ENCODE assay signal across 16 cellular contexts in the genomic region with DNA sequence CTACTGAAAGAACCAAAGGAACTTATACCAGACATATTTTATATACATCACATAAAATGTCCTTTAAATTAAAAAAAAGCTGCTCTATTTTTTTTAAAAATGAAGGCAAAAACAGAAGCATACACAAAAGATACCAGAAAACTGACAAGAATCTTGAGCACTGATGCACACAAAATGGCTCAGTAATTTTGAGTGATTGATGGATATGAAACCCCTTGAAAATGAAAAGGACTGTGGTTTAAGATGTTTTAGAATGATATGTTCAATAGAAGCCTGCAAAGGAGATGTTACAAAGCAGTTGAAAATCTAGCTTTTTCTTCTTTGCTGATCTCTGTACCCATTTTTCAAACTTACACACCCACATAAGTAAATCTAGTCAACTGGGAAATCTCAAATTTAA. TPM values are rescaled to one million over a fixed set of nuclear protein-coding genes. Genes with fewer than 3 reads are reported as not detected.
DNase-seq lines count a peak whose midpoint lies in the region; ATAC-seq and TF ChIP-seq lines count a peak whose summit lies in the region.
"Had no signal": no experiment of that assay in that cellular context is flagged by ENCODE, and none has a peak within 500 bp of the region (broad histone marks: within the 10 kb centered on the region; RNA-seq: fewer than 3 reads in every experiment).

No MANE protein-coding gene starts in this region.

- H3K4me3 ChIP-seq in GM23248: no peak overlapping the region
- no peak overlapping the region for H3K4me3 ChIP-seq in SU-DHL-6 (ENCODE audit: insufficient read depth, low read length, poor library complexity, severe bottlenecking)
- H3K4me3 ChIP-seq: upper lobe of right lung had no signal

- H4K20me1 ChIP-seq in GM23248 (ENCODE audit: insufficient read depth) (no peaks in the 10 kb centered on the region), SU-DHL-6 (ENCODE audit: low read depth, low read length) (0 out of 2 replicates have a peak, but pooled peaks cover 15% of the 10 kb centered on the region)

- POLR2A ChIA-PET in activated CD4-positive, alpha-beta T cell treated with anti-CD3 and anti-CD28 coated beads, Interleukin-2, amount 10 ng/mL, durations not matched to agents 7 days and 5 days (lab: Charles Lee): no interaction called here

- H2AFZ ChIP-seq in GM23248 (no peak overlapping the region), SU-DHL-6 (ENCODE audit: low read depth, low read length, severe bottlenecking) (no peak overlapping the region)

- H3K27me3 Mint-ChIP-seq in activated CD4-positive, alpha-beta T cell treated with anti-CD3 and anti-CD28 coated beads, Interleukin-2, amount 10 ng/mL, durations not matched to agents 7 days and 5 days: peaks cover 2% of the 10 kb centered on the region
- H3K27me3 Mint-ChIP-seq in mesothelial cell of epicardium (ENCODE audit: low read depth): no peaks in the 10 kb centered on the region

- ATAC-seq in GM19395 (IDR thresholded peaks at IDR 0.05; ENCODE audit: unreplicated experiment): no peak
- ATAC-seq: upper lobe of right lung had no signal

- H3K36me3 Mint-ChIP-seq in activated CD4-positive, alpha-beta T cell treated with anti-CD3 and anti-CD28 coated beads, Interleukin-2, amount 10 ng/mL, durations not matched to agents 7 days and 5 days (ENCODE audit: low read depth): peaks cover 20% of the 10 kb centered on the region
- peaks cover 3% of the 10 kb centered on the region for H3K36me3 Mint-ChIP-seq in mesothelial cell of epicardium

- H3K36me3 ChIP-seq in GM23248 (ENCODE audit: low read depth): peaks cover 8% of the 10 kb centered on the region; the same call in 1 of the 2 replicates
- peaks cover 9% of the 10 kb centered on the region for H3K36me3 ChIP-seq in SU-DHL-6 (ENCODE audit: low read length)
- H3K36me3 ChIP-seq: upper lobe of right lung had no signal

- peak overlapping the region; percentile 44 for H3K4me3 Mint-ChIP-seq in activated CD4-positive, alpha-beta T cell treated with anti-CD3 and anti-CD28 coated beads, Interleukin-2, amount 10 ng/mL, durations not matched to agents 7 days and 5 days
- peak overlapping the region; percentile 17 for H3K4me3 Mint-ChIP-seq in mesothelial cell of epicardium

- CTCF ChIA-PET in activated CD4-positive, alpha-beta T cell treated with anti-CD3 and anti-CD28 coated beads, Interleukin-2, amount 10 ng/mL, durations not matched to agents 7 days and 5 days (lab: Charles Lee): interaction anchor here (1.4 to 1.8 kb wide), 2 partner anchors 8 to 39 kb away, joined by 5 to 7 read pairs; no protein-coding TSS in a partner anchor

- H3K9me3 ChIP-seq in GM23248 (ENCODE audit: low read depth): no peaks in the 10 kb centered on the region
- H3K9me3 ChIP-seq in SU-DHL-6 (ENCODE audit: insufficient read depth, low read length): no peaks in the 10 kb centered on the region
- H3K9me3 ChIP-seq: Caco-2, upper lobe of right lung had no signal

- H3K4me2 ChIP-seq in GM23248 (ENCODE audit: unreplicated experiment) (peak overlapping the region; percentile 87), SU-DHL-6 (ENCODE audit: low read depth, low read length, poor library complexity, severe bottlenecking) (peak overlapping the region; percentile 97)

- H3F3A ChIP-seq in GM23248 (ENCODE audit: insufficient read depth): peaks cover 12% of the 10 kb centered on the region
- peaks cover 10% of the 10 kb centered on the region for H3F3A ChIP-seq in SU-DHL-6 (ENCODE audit: insufficient read depth)

- no peak overlapping the region for H3K27ac ChIP-seq in GM23248
- no peak overlapping the region for H3K27ac ChIP-seq in SU-DHL-6 (ENCODE audit: low read depth, low read length)
- H3K27ac ChIP-seq: upper lobe of right lung had no signal

- H3K4me1 ChIP-seq in GM23248 (ENCODE audit: insufficient read depth): peaks cover 22% of the 10 kb centered on the region

- no peaks in the 10 kb centered on the region for H3K9me3 Mint-ChIP-seq in activated CD4-positive, alpha-beta T cell treated with anti-CD3 and anti-CD28 coated beads, Interleukin-2, amount 10 ng/mL, durations not matched to agents 7 days and 5 days
- no peaks in the 10 kb centered on the region for H3K9me3 Mint-ChIP-seq in mesothelial cell of epicardium

- DNase-seq in activated CD4-positive, alpha-beta T cell treated with anti-CD3 and anti-CD28 coated beads, Interleukin-2, amount 10 ng/mL, durations not matched to agents 7 days and 5 days: no peak
- no peak for DNase-seq in activated CD4-positive, alpha-beta T cell treated with anti-CD3 and anti-CD28 coated beads, Interleukin-2, amount 50 U/mL, for 48 hours
- DNase-seq in GM23248 (no peak), mesothelial cell of epicardium (ENCODE audit: low spot score in 2 of 2, unreplicated experiment in 2 of 2) (no peak), HCEC 1CT (no peak), NCI-H2107 (lab: John Stamatoyannopoulos, UW) (no peak)
- DNase-seq: Caco-2; islet precursor cell; mesendoderm; NCI-H2029 treated with DMSO at 0.1 percent for 48 hours; NCI-H774; occipital lobe; stimulated activated CD4-positive, alpha-beta T cell treated with anti-CD3 and anti-CD28 coated beads, Interleukin-4, amount 100 ng/mL, for 4 hours; upper lobe of right lung had no signal

- H3K27ac Mint-ChIP-seq in activated CD4-positive, alpha-beta T cell treated with anti-CD3 and anti-CD28 coated beads, Interleukin-2, amount 10 ng/mL, durations not matched to agents 7 days and 5 days: peak overlapping the region; percentile 50
- H3K27ac Mint-ChIP-seq in mesothelial cell of epicardium: peak overlapping the region; percentile 30

- peaks cover 47% of the 10 kb centered on the region for H3K4me1 Mint-ChIP-seq in activated CD4-positive, alpha-beta T cell treated with anti-CD3 and anti-CD28 coated beads, Interleukin-2, amount 10 ng/mL, durations not matched to agents 7 days and 5 days
- H3K4me1 Mint-ChIP-seq in mesothelial cell of epicardium: peaks cover 38% of the 10 kb centered on the region

- peaks cover 73% of the 10 kb centered on the region for H3K79me2 ChIP-seq in GM23248 (ENCODE audit: insufficient read depth)
- H3K79me2 ChIP-seq in SU-DHL-6 (ENCODE audit: insufficient read depth, low read length): peaks cover 63% of the 10 kb centered on the region

- H3K9me2 ChIP-seq in GM23248 (ENCODE audit: insufficient read depth) (no peaks in the 10 kb centered on the region), SU-DHL-6 (replicated peaks; ENCODE audit: insufficient read depth, low read length) (no peaks in the 10 kb centered on the region)

- no peak for TF ChIP-seq CTCF in SU-DHL-6 (IDR thresholded peaks at IDR 0.05; ENCODE audit: insufficient read depth, low read length, poor library complexity, severe bottlenecking)
- no peak for TF ChIP-seq CTCF in mesothelial cell of epicardium (IDR thresholded peaks at IDR 0.05; ENCODE audit: unreplicated experiment)

- in situ Hi-C loops in GM23248 (cut with MboI): no loop called here

- H3K9ac ChIP-seq in GM23248 (no peak overlapping the region), SU-DHL-6 (ENCODE audit: low read length) (no peak overlapping the region)

- H3K27me3 ChIP-seq in GM23248 (replicated peaks; ENCODE audit: insufficient read depth) (no peaks in the 10 kb centered on the region), SU-DHL-6 (ENCODE audit: low read length) (no peaks in the 10 kb centered on the region)
- H3K27me3 ChIP-seq: upper lobe of right lung had no signal

RNA-seq across cellular contexts. Expression of gene C16orf87, which starts 2.7 kb away (rescaled TPM):
- total RNA-seq in activated CD4-positive, alpha-beta T cell treated with anti-CD3 and anti-CD28 coated beads, Interleukin-2, amount 10 ng/mL, durations not matched to agents 7 days and 5 days: 10 to 100 TPM; 10.3 to 11.2 TPM
- total RNA-seq in GM23248 (2014; rRNA removed; shearing (Covaris generic)): 4.6 and 7.9 TPM in 2 replicates
- polyA plus RNA-seq in GM23248 (2016; fragmentation: Nextera tagmentation; extraction: Ambion mirVana): 17.4 and 17.6 TPM in 2 replicates
- total RNA-seq in mesothelial cell of epicardium: 28.2 to 29.5 TPM (median 28.6 TPM) in 3 replicates

RNA-seq across cellular contexts. Expression of gene GPT2, which starts 55.9 kb away (rescaled TPM):
- 1 to 10 TPM; 3.9 to 4.0 TPM for total RNA-seq in activated CD4-positive, alpha-beta T cell treated with anti-CD3 and anti-CD28 coated beads, Interleukin-2, amount 10 ng/mL, durations not matched to agents 7 days and 5 days
- 33.7 and 65.3 TPM in 2 replicates for total RNA-seq in GM23248 (2014; rRNA removed; shearing (Covaris generic))
- 26.9 and 32.0 TPM in 2 replicates for polyA plus RNA-seq in GM23248 (2016; fragmentation: Nextera tagmentation; extraction: Ambion mirVana)
- 28.0 to 35.0 TPM (median 30.6 TPM) in 3 replicates for total RNA-seq in mesothelial cell of epicardium
